ENCODE assay signal across 28 cellular contexts in genomic region chr1:162976628-162977027, GRCh38.
DNase-seq lines count a peak whose midpoint lies in the region; ATAC-seq and TF ChIP-seq lines count a peak whose summit lies in the region.
"Had no signal": no experiment of that assay in that cellular context is flagged by ENCODE, and none has a peak within 500 bp of the region (broad histone marks: within the 10 kb centered on the region; RNA-seq: fewer than 3 reads in every experiment).

No MANE protein-coding gene starts in this region.

- no peak overlapping the region for H3K4me2 ChIP-seq in Karpas-422 (ENCODE audit: low read depth, low read length, poor library complexity, severe bottlenecking)
- H3K4me2 ChIP-seq: BLaER1 treated with 17β-estradiol and CSF1 and Interleukin-3, amounts not matched to agents 10 nM and 100 nM had no signal

- DNase-seq in Daoy (ENCODE audit: low read depth), result peak; percentile 9
- DNase-seq in NCI-H1105 treated with DMSO at 0.1 percent for 48 hours (lab: John Stamatoyannopoulos, UW), result peak; percentile 57
- no peak for DNase-seq in RWPE2 (ENCODE audit: low spot score)
- DNase-seq in glomerular visceral epithelial cell (ENCODE audit: extremely low spot score), result peak; percentile 26
- DNase-seq in cerebellar nuclear complex (lab: John Stamatoyannopoulos, UW), result no peak
- no peak for DNase-seq in T1000 (lab: John Stamatoyannopoulos, UW)
- no peak for DNase-seq in Karpas-422
- DNase-seq: activated CD4-positive, alpha-beta memory T cell treated with anti-CD3 and anti-CD28 coated beads, Interleukin-2, amount 10 ng/mL, durations not matched to agents 7 days and 5 days; activated CD4-positive, CD25-positive, alpha-beta regulatory T cell treated with anti-CD3 and anti-CD28 coated beads, Interleukin-2, amount 50 U/mL, for 72 hours; activated CD8-positive, alpha-beta memory T cell treated with anti-CD3 and anti-CD28 coated beads, Interleukin-2, amount 50 U/mL, for 48 hours; activated naive CD4-positive, alpha-beta T cell treated with anti-CD3 and anti-CD28 coated beads, Interleukin-2, amount 50 U/mL, for 16 hours; amniotic stem cell; brain microvascular endothelial cell; DMS79 treated with DMSO at 0.1 percent for 48 hours; effector CD8-positive, alpha-beta T cell; erythroblast; H9; left ventricle myocardium superior; NCI-H510A; stimulated activated CD4-positive, alpha-beta T cell treated with anti-CD3 and anti-CD28 coated beads, Interleukin-12 subunit alpha, Interleukin-12 subunit beta, amount 100 ng/mL, for 4 hours; stimulated activated CD4-positive, alpha-beta T cell treated with anti-CD3 and anti-CD28 coated beads, Interleukin-4, amount 100 ng/mL, for 24 hours; trophoblast cell had no signal

- no peaks in the 10 kb centered on the region for H3K79me2 ChIP-seq in Karpas-422 (ENCODE audit: low read length)

- no peak overlapping the region for H2AFZ ChIP-seq in Karpas-422 (ENCODE audit: low read length)

- H3K9me2 ChIP-seq in Karpas-422 (replicated peaks; ENCODE audit: insufficient read depth, low read length), result no peaks in the 10 kb centered on the region

- no peak overlapping the region for H3K27ac ChIP-seq in RWPE2 (ENCODE audit: poor library complexity, severe bottlenecking)
- H3K27ac ChIP-seq in Karpas-422 (ENCODE audit: low read length), result no peak overlapping the region
- H3K27ac ChIP-seq: BLaER1 treated with 17β-estradiol and CSF1 and Interleukin-3, amounts not matched to agents 10 nM and 100 nM; brain microvascular endothelial cell; gastroesophageal sphincter had no signal

- H3K9ac ChIP-seq in Karpas-422 (ENCODE audit: low read length), result no peak overlapping the region
- H3K9ac ChIP-seq: BLaER1 treated with 17β-estradiol and CSF1 and Interleukin-3, amounts not matched to agents 10 nM and 100 nM had no signal

- no peaks in the 10 kb centered on the region for H3K36me3 ChIP-seq in RWPE2 (ENCODE audit: low read depth)
- no peaks in the 10 kb centered on the region for H3K36me3 ChIP-seq in Karpas-422 (ENCODE audit: insufficient read depth, low read length)
- H3K36me3 ChIP-seq: BLaER1 treated with 17β-estradiol and CSF1 and Interleukin-3, amounts not matched to agents 10 nM and 100 nM; brain microvascular endothelial cell; gastroesophageal sphincter had no signal

- H3K4me3 ChIP-seq in RWPE2 (ENCODE audit: severe bottlenecking), result no peak overlapping the region
- no peak overlapping the region for H3K4me3 ChIP-seq in Karpas-422 (ENCODE audit: low read length)
- H3K4me3 ChIP-seq: BLaER1 treated with 17β-estradiol and CSF1 and Interleukin-3, amounts not matched to agents 10 nM and 100 nM; gastroesophageal sphincter; K562 had no signal

- no peaks in the 10 kb centered on the region for H3K9me3 ChIP-seq in RWPE2 (ENCODE audit: severe bottlenecking)
- no peaks in the 10 kb centered on the region for H3K9me3 ChIP-seq in Karpas-422 (ENCODE audit: low read length)
- H3K9me3 ChIP-seq: BLaER1 treated with 17β-estradiol and CSF1 and Interleukin-3, amounts not matched to agents 10 nM and 100 nM; gastroesophageal sphincter had no signal

- peaks cover 7% of the 10 kb centered on the region for H3K4me1 ChIP-seq in RWPE2 (ENCODE audit: insufficient read depth, poor library complexity, severe bottlenecking)
- no peaks in the 10 kb centered on the region for H3K4me1 ChIP-seq in Karpas-422 (ENCODE audit: low read length)
- H3K4me1 ChIP-seq: BLaER1 treated with 17β-estradiol and CSF1 and Interleukin-3, amounts not matched to agents 10 nM and 100 nM; gastroesophageal sphincter had no signal

- no peaks in the 10 kb centered on the region for H3K27me3 ChIP-seq in RWPE2 (ENCODE audit: insufficient read depth, poor library complexity, severe bottlenecking)
- H3K27me3 ChIP-seq in Karpas-422 (ENCODE audit: low read length), result no peaks in the 10 kb centered on the region
- H3K27me3 ChIP-seq: BLaER1 treated with 17β-estradiol and CSF1 and Interleukin-3, amounts not matched to agents 10 nM and 100 nM; brain microvascular endothelial cell; gastroesophageal sphincter had no signal

- no peaks in the 10 kb centered on the region for H4K20me1 ChIP-seq in Karpas-422 (ENCODE audit: insufficient read depth, low read depth, low read length)
- H4K20me1 ChIP-seq: BLaER1 treated with 17β-estradiol and CSF1 and Interleukin-3, amounts not matched to agents 10 nM and 100 nM had no signal

- no peak for TF ChIP-seq CTCF in RWPE2 (IDR thresholded peaks at IDR 0.05; ENCODE audit: poor library complexity, severe bottlenecking)

- ATAC-seq in RWPE2 (ENCODE audit: low read depth), result peak; percentile 17; the same call in 2 of the 3 replicates
- ATAC-seq: gastroesophageal sphincter; K562; left ventricle myocardium superior; Panc1; sciatic nerve; stimulated activated effector memory CD8-positive, alpha-beta T cell treated with anti-CD3 and anti-CD28 coated beads, Interleukin-12 subunit alpha, Interleukin-12 subunit beta, amount 100 ng/mL, for 72 hours had no signal

Comparison
In these comparisons a context has a peak if more than half of its experiments do, and no peak if none do; other contexts are left out.
1. DNase-seq: peak in Daoy (single experiment), NCI-H1105 treated with DMSO at 0.1 percent for 48 hours (single experiment) and glomerular visceral epithelial cell (single experiment); none in RWPE2 (single experiment), cerebellar nuclear complex (0 of 2), T1000 (single experiment) and Karpas-422 (single experiment).